In the genomic region with DNA sequence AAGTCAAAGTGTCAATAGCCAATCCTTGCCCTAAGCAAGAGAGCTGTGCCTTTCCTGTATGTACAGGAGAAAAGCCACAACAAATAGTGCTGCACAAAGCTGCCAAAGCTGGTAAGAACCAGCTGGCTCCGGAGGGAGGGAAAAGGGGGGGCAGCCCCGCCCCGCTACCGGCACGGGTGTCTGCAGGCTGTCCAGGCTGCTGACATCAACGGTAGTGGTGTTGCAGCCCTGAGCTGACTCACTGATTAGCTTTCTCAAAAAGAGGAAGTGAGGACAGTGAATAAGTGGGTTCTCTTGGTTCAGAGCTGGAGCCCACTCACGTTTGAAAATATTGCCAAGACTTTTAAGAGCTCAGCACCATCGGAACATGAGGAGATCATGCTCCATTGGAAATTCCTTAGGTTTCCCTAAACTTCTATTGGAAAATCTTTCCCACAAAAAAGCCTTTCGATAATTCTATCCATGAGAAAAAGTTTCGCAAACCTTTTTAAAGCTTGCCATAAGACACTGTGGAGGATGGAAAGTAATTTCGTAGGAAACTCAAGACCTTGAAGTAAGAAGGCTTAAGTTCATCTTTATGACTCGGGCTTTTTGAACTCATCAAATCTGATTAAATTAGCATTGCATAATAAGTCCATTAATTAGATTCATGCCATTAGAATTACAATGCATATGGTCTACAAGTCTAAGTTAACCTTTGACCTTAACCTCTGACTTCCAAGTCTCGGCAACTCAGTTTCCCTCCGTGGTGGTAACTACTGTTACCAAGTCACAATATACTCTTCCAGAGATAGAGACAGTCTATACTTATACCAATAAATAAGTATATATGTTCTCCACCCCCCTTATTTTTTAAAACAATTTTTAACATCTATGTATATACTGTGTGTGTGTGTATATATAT, we compare ENCODE assay signal across 8 cellular contexts.
DNase-seq lines count a peak whose midpoint lies in the region; ATAC-seq and TF ChIP-seq lines count a peak whose summit lies in the region.

No MANE protein-coding gene starts in this region.

- H3K27me3 ChIP-seq in RWPE2 (ENCODE audit: insufficient read depth, poor library complexity, severe bottlenecking): no peaks in the 10 kb centered on the region

- peak overlapping the region in 1 of 2 donors; percentile 37 for H3K27ac Mint-ChIP-seq in activated naive CD4-positive, alpha-beta T cell treated with anti-CD3 and anti-CD28 coated beads, Interleukin-2, amount 50 U/mL, for 72 hours

- TF ChIP-seq CTCF in RWPE2 (IDR thresholded peaks at IDR 0.05; ENCODE audit: poor library complexity, severe bottlenecking): no peak

- H3K4me3 ChIP-seq in RWPE2 (ENCODE audit: severe bottlenecking): no peak overlapping the region

- CTCF ChIA-PET in HEK293T (lab: Yijun Ruan, JAX): interaction anchor here (0.7 kb wide), 1 partner anchor 9 kb away, joined by 3 read pairs; no protein-coding TSS in a partner anchor

- TF ChIP-seq EP300 in Ishikawa (IDR thresholded peaks at IDR 0.05; ENCODE audit: borderline replicate concordance): peak; percentile 41; the same call in 1 of the 2 replicates

- intact Hi-C loops in Right ventricle myocardium inferior (cut with DNase I): loop anchor here (5.0 kb wide), 1 partner anchor 145 kb away; no protein-coding TSS in a partner anchor

- H3K4me1 ChIP-seq in RWPE2 (ENCODE audit: insufficient read depth, poor library complexity, severe bottlenecking): peaks cover 48% of the 10 kb centered on the region

- H3K27ac ChIP-seq in RWPE2 (ENCODE audit: poor library complexity, severe bottlenecking): peak overlapping the region; percentile 72

- peak; percentile 91 for ATAC-seq in GM21786 (IDR thresholded peaks at IDR 0.05; ENCODE audit: unreplicated experiment)
- peak; percentile 98 for ATAC-seq in RWPE2 (ENCODE audit: low read depth)
- peak; percentile 78 to 95 for ATAC-seq in activated naive CD4-positive, alpha-beta T cell treated with anti-CD3 and anti-CD28 coated beads, Interleukin-2, amount 50 U/mL, for 72 hours
- ATAC-seq in Right ventricle myocardium inferior: peak; percentile 95

- H3K36me3 ChIP-seq in RWPE2 (ENCODE audit: low read depth): peaks cover 35% of the 10 kb centered on the region

- no peaks in the 10 kb centered on the region for H3K9me3 ChIP-seq in RWPE2 (ENCODE audit: severe bottlenecking)

- DNase-seq in ELR (ENCODE audit: low read depth) (peak; percentile 93), RWPE2 (ENCODE audit: low spot score) (peak; percentile 88), Right ventricle myocardium inferior (ENCODE audit: missing footprints) (peak; percentile 93), pulmonary artery endothelial cell (ENCODE audit: low read depth, low spot score) (peak; percentile 72), HEK293T (ENCODE audit: extremely low spot score) (no peak)
- DNase-seq in activated naive CD4-positive, alpha-beta T cell treated with anti-CD3 and anti-CD28 coated beads, Interleukin-2, amount 50 U/mL, for 72 hours (ENCODE audit: low spot score in 2 of 2): peak; percentile 23 to 65

- POLR2A ChIA-PET in HEK293T (lab: Yijun Ruan, JAX): interaction anchor here (0.9 to 1.0 kb wide), 2 partner anchors 67 to 145 kb away, joined by 3 to 4 read pairs; a partner anchor contains a TSS

- H3K36me3 Mint-ChIP-seq in activated naive CD4-positive, alpha-beta T cell treated with anti-CD3 and anti-CD28 coated beads, Interleukin-2, amount 50 U/mL, for 72 hours: no peaks in the 10 kb centered on the region

- no peaks in the 10 kb centered on the region for H3K9me3 Mint-ChIP-seq in activated naive CD4-positive, alpha-beta T cell treated with anti-CD3 and anti-CD28 coated beads, Interleukin-2, amount 50 U/mL, for 72 hours

- TF ChIP-seq RAD21 in Ishikawa (IDR thresholded peaks at IDR 0.05; ENCODE audit: low read depth): peak; percentile 23; the same call in 1 of the 2 replicates

TF ChIP-seq in Ishikawa, 13 proteins besides CTCF, POLR2A, EP300 and RAD21:
- TF ChIP-seq, protein P1, sequence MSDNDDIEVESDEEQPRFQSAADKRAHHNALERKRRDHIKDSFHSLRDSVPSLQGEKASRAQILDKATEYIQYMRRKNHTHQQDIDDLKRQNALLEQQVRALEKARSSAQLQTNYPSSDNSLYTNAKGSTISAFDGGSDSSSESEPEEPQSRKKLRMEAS (IDR thresholded peaks at IDR 0.05): peak; percentile 60
- TF ChIP-seq ZBTB7A (IDR thresholded peaks at IDR 0.05; ENCODE audit: low read depth) (0 out of 2 replicates have a peak, but pooled peaks have one; percentile 25), YY1 (IDR thresholded peaks at IDR 0.05; ENCODE audit: low read depth) (no peak)

TF ChIP-seq in HEK293T, 16 proteins besides CTCF, POLR2A, EP300 and RAD21:
- no peak for TF ChIP-seq ZNF384 (IDR thresholded peaks at IDR 0.05)
- TF ChIP-seq SP1 (IDR thresholded peaks at IDR 0.05): no peak
